Comparison of ENCODE assay signal across 12 cellular contexts in the genomic region with DNA sequence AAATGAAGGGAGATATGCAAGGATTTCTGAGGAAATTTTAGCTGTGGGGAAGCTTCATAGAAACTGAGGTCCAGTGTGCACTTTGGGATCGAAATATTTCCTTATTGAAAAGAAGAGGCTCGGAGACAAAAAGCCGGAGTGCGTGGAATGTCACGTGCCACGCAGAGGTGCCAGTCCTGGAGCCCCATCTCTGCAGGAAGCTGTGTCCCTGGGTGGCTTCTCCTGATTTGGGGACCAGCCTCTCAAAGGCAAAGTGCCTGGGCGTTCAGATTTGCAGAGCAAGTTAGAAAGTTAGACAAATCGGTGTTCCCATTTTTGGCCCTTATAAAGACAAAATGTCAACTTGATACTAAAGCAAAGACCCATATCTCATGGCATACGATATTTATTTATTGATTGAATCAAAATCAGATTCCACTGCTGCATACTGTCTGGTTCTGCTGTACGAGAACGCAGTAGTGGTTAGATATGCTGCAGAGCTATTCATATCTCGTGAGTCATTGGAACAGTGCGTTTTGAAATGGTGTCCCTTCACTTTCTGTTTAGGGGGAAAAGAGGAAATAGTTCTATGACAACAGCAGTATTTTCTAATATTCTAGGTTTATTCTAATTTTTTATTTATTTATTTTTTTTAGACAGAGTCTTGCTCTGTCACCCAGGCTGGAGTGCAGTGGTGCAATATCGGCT. TPM values are rescaled to one million over a fixed set of nuclear protein-coding genes. Genes with fewer than 3 reads are reported as not detected.
DNase-seq lines count a peak whose midpoint lies in the region; ATAC-seq and TF ChIP-seq lines count a peak whose summit lies in the region.
"Had no signal": no experiment of that assay in that cellular context is flagged by ENCODE, and none has a peak within 500 bp of the region (broad histone marks: within the 10 kb centered on the region; RNA-seq: fewer than 3 reads in every experiment).

No MANE protein-coding gene starts in this region.

- H3K4me3 Mint-ChIP-seq in activated T-cell treated with anti-CD3 and anti-CD28 coated beads, Interleukin-2, amount 50 U/mL, for 4 hours: no peak overlapping the region
- no peak overlapping the region for H3K4me3 Mint-ChIP-seq in activated T-helper 1 cell treated with anti-CD3 and anti-CD28 coated beads, Interleukin-12 subunit alpha, Interleukin-12 subunit beta, Interleukin-2, Interleukin-4 antibody, amounts not matched to agents 30 ng/mL and 10 ng/mL and 1 ng/mL, durations not matched to agents 14 hours and 24 hours and 36 hours

- H3K27ac Mint-ChIP-seq in activated T-helper 1 cell treated with anti-CD3 and anti-CD28 coated beads, Interleukin-12 subunit alpha, Interleukin-12 subunit beta, Interleukin-2, Interleukin-4 antibody, amounts not matched to agents 30 ng/mL and 10 ng/mL and 1 ng/mL, durations not matched to agents 14 hours and 24 hours and 36 hours: no peak overlapping the region

- H3K9me3 ChIP-seq in heart right ventricle: no peaks in the 10 kb centered on the region
- no peaks in the 10 kb centered on the region for H3K9me3 ChIP-seq in stomach
- H3K9me3 ChIP-seq: adrenal gland, thyroid gland had no signal

- ATAC-seq in activated T-cell treated with anti-CD3 and anti-CD28 coated beads, Interleukin-2, amount 50 U/mL, for 4 hours: peak; percentile 69 to 75
- ATAC-seq in heart right ventricle (peak; percentile 49 to 93 (median 85)), GM18502 (IDR thresholded peaks at IDR 0.05; ENCODE audit: poor library complexity, unreplicated experiment) (no peak)

- H3K4me3 ChIP-seq in heart right ventricle (no peak overlapping the region), stomach (no peak overlapping the region)
- H3K4me3 ChIP-seq: adrenal gland, thyroid gland had no signal

- TF ChIP-seq EP300 in stomach (IDR thresholded peaks at IDR 0.05): no peak

- WGBS in heart right ventricle, 2 donors: 65 to 71% methylated on average over 14 of the region's 14 CpGs
- WGBS in stomach, 5 donors: 58 to 71% (median 64%) methylated on average over 14 of the region's 14 CpGs

- H3K27me3 ChIP-seq in heart right ventricle: no peaks in the 10 kb centered on the region
- H3K27me3 ChIP-seq in stomach: no peaks in the 10 kb centered on the region
- H3K27me3 ChIP-seq: adrenal gland, thyroid gland had no signal

- no peaks in the 10 kb centered on the region for H3K9me3 Mint-ChIP-seq in activated T-cell treated with anti-CD3 and anti-CD28 coated beads, Interleukin-2, amount 50 U/mL, for 4 hours
- H3K9me3 Mint-ChIP-seq in activated T-helper 1 cell treated with anti-CD3 and anti-CD28 coated beads, Interleukin-12 subunit alpha, Interleukin-12 subunit beta, Interleukin-2, Interleukin-4 antibody, amounts not matched to agents 30 ng/mL and 10 ng/mL and 1 ng/mL, durations not matched to agents 14 hours and 24 hours and 36 hours: peaks cover 9% of the 10 kb centered on the region

- peaks cover 69% of the 10 kb centered on the region for H3K4me1 Mint-ChIP-seq in activated T-cell treated with anti-CD3 and anti-CD28 coated beads, Interleukin-2, amount 50 U/mL, for 4 hours (ENCODE audit: low read depth)
- H3K4me1 Mint-ChIP-seq in activated T-helper 1 cell treated with anti-CD3 and anti-CD28 coated beads, Interleukin-12 subunit alpha, Interleukin-12 subunit beta, Interleukin-2, Interleukin-4 antibody, amounts not matched to agents 30 ng/mL and 10 ng/mL and 1 ng/mL, durations not matched to agents 14 hours and 24 hours and 36 hours (ENCODE audit: low read depth): peaks cover 50% of the 10 kb centered on the region

- H3K27ac ChIP-seq in heart right ventricle (peak overlapping the region in 2 of 10 donors; percentile 30 to 64), stomach (peak overlapping the region in 4 of 5 donors; percentile 8 to 74 (median 45))
- H3K27ac ChIP-seq: epithelial cell of prostate, thyroid gland had no signal

- H3K36me3 Mint-ChIP-seq in activated T-cell treated with anti-CD3 and anti-CD28 coated beads, Interleukin-2, amount 50 U/mL, for 4 hours (ENCODE audit: insufficient read depth): no peaks in the 10 kb centered on the region
- H3K36me3 Mint-ChIP-seq in activated T-helper 1 cell treated with anti-CD3 and anti-CD28 coated beads, Interleukin-12 subunit alpha, Interleukin-12 subunit beta, Interleukin-2, Interleukin-4 antibody, amounts not matched to agents 30 ng/mL and 10 ng/mL and 1 ng/mL, durations not matched to agents 14 hours and 24 hours and 36 hours (ENCODE audit: low read depth): peaks cover 4% of the 10 kb centered on the region

- TF ChIP-seq CTCF in heart right ventricle (IDR thresholded peaks at IDR 0.05) (no peak), stomach (IDR thresholded peaks at IDR 0.05) (no peak)

- DNase-seq in activated T-cell treated with anti-CD3 and anti-CD28 coated beads, Interleukin-2, amount 50 U/mL, for 4 hours: no peak
- DNase-seq in activated T-cell treated with anti-CD3 and anti-CD28 coated beads for 4 hours: no peak
- peak; percentile 45 for DNase-seq in SKM-1 (lab: John Stamatoyannopoulos, UW; ENCODE audit: unreplicated experiment)
- DNase-seq in heart right ventricle: no peak
- DNase-seq in stomach: no peak
- DNase-seq in NCI-H1694 (lab: John Stamatoyannopoulos, UW): no peak
- no peak for DNase-seq in activated T-helper 1 cell treated with anti-CD3 and anti-CD28 coated beads, Interleukin-12 subunit alpha, Interleukin-12 subunit beta, Interleukin-2, Interleukin-4 antibody, amounts not matched to agents 30 ng/mL and 10 ng/mL and 1 ng/mL, durations not matched to agents 14 hours and 24 hours and 36 hours (ENCODE audit: low spot score)
- DNase-seq: adrenal gland, NCI-H1436, thyroid gland had no signal

- TF ChIP-seq POLR2A in stomach (IDR thresholded peaks at IDR 0.05): no peak

- peaks cover 0 to 48% (median 0%) of the 10 kb centered on the region in 9 donors for H3K4me1 ChIP-seq in heart right ventricle
- H3K4me1 ChIP-seq in stomach: peaks cover 0 to 36% (median 8%) of the 10 kb centered on the region in 4 donors
- H3K4me1 ChIP-seq: adrenal gland, thyroid gland had no signal

- H3K36me3 ChIP-seq in heart right ventricle (no peaks in the 10 kb centered on the region), stomach (no peaks in the 10 kb centered on the region)
- H3K36me3 ChIP-seq: adrenal gland, thyroid gland had no signal

- intact Hi-C loops in heart right ventricle (cut with DNase I) (loop anchor here in 2 of 10 donors (10.0 kb wide), 2 partner anchors 148 to 388 kb away; no protein-coding TSS in a partner anchor), stomach (cut with DNase I; ENCODE audit: low total_unique reads) (loop anchor here (10.0 kb wide), 1 partner anchor 638 kb away; no protein-coding TSS in a partner anchor)
- intact Hi-C loops in activated T-helper 1 cell treated with anti-CD3 and anti-CD28 coated beads, Interleukin-12 subunit alpha, Interleukin-12 subunit beta, Interleukin-2, Interleukin-4 antibody, amounts not matched to agents 30 ng/mL and 10 ng/mL and 1 ng/mL, durations not matched to agents 14 hours and 24 hours and 36 hours (cut with micrococcal nuclease): loop anchor here (10.0 kb wide), 1 partner anchor 1062 kb away; no protein-coding TSS in a partner anchor

- H3K27me3 Mint-ChIP-seq in activated T-cell treated with anti-CD3 and anti-CD28 coated beads, Interleukin-2, amount 50 U/mL, for 4 hours (ENCODE audit: low read depth): no peaks in the 10 kb centered on the region
- H3K27me3 Mint-ChIP-seq in activated T-helper 1 cell treated with anti-CD3 and anti-CD28 coated beads, Interleukin-12 subunit alpha, Interleukin-12 subunit beta, Interleukin-2, Interleukin-4 antibody, amounts not matched to agents 30 ng/mL and 10 ng/mL and 1 ng/mL, durations not matched to agents 14 hours and 24 hours and 36 hours (ENCODE audit: insufficient read depth): no peaks in the 10 kb centered on the region

RNA-seq across cellular contexts. Expression of a gene that starts 9.1 kb away (rescaled TPM):
- total RNA-seq in activated T-cell treated with anti-CD3 and anti-CD28 coated beads, Interleukin-2, amount 50 U/mL, for 4 hours: 10 to 100 TPM; 36.2 to 37.8 (median 36.9) TPM
- total RNA-seq in heart right ventricle: 10 to 100 TPM; 13.2 to 19.2 (median 16.7) TPM
- 10 to 100 TPM in 1 of 2 donors, 1 to 10 TPM in 1; 7.4 to 12.1 TPM for polyA plus RNA-seq in heart right ventricle
- 10 to 100 TPM in 4 of 5 donors, 1 to 10 TPM in 1; 7.6 to 71.9 (median 34.1) TPM for total RNA-seq in stomach
- 10 to 100 TPM in 1 of 3 donors, 1 to 10 TPM in 2; 8.7 to 11.6 (median 8.7) TPM for polyA plus RNA-seq in stomach
- 42.4 and 42.7 TPM in 2 replicates for total RNA-seq in activated T-helper 1 cell treated with anti-CD3 and anti-CD28 coated beads, Interleukin-12 subunit alpha, Interleukin-12 subunit beta, Interleukin-2, Interleukin-4 antibody, amounts not matched to agents 30 ng/mL and 10 ng/mL and 1 ng/mL, durations not matched to agents 14 hours and 24 hours and 36 hours
